Comparison of ENCODE assay signal across 2 cellular contexts in the genomic region with DNA sequence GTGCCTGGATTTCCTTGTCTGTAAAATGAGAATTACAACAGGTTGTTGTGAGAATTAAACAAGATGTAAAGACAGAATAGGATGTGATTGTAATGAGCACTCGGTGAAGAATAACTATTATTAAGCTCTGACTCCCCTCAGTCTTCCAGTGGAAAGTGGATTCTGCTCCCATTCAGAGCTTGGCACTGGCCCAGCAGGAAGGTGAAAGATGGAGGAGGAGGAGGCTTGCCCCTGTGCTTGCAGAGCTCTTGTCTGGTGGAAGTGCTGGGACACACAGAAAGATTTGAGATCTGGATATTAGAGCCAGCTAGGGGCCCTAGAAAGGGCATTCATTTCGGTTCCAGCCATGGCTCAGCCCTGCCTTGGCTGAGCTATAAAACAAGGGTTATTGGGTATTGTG.
TF ChIP-seq lines count a peak whose summit lies in the region.

No MANE protein-coding gene starts in this region.

TF ChIP-seq in HEK293, 187 proteins besides CTCF, POLR2A, EP300 and RAD21:
- peak; percentile 65 for TF ChIP-seq SCRT2 (tag by site-specific recombination; IDR thresholded peaks at IDR 0.05)
- no peak for TF ChIP-seq TCF7L2 (IDR thresholded peaks at IDR 0.05; ENCODE audit: borderline replicate concordance, low read depth, low read length)

TF ChIP-seq in WTC11, 78 proteins besides CTCF, POLR2A, EP300 and RAD21:
- TF ChIP-seq, protein P1, sequence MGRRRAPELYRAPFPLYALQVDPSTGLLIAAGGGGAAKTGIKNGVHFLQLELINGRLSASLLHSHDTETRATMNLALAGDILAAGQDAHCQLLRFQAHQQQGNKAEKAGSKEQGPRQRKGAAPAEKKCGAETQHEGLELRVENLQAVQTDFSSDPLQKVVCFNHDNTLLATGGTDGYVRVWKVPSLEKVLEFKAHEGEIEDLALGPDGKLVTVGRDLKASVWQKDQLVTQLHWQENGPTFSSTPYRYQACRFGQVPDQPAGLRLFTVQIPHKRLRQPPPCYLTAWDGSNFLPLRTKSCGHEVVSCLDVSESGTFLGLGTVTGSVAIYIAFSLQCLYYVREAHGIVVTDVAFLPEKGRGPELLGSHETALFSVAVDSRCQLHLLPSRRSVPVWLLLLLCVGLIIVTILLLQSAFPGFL (CRISPR knock-in tag; IDR thresholded peaks at IDR 0.05; ENCODE audit: borderline replicate concordance): no peak
- TF ChIP-seq MYBL2 (CRISPR knock-in tag; IDR thresholded peaks at IDR 0.05) (no peak), CREM (CRISPR knock-in tag; IDR thresholded peaks at IDR 0.05) (no peak), TEAD1 (CRISPR knock-in tag; IDR thresholded peaks at IDR 0.05) (no peak), NR3C1 (CRISPR knock-in tag; conservative IDR thresholded peaks at IDR 0.05; ENCODE audit: low read depth) (no peak), PRDM15 (CRISPR knock-in tag; IDR thresholded peaks at IDR 0.05) (no peak), GABPB1 (CRISPR knock-in tag; IDR thresholded peaks at IDR 0.05) (no peak), PRRX2 (CRISPR knock-in tag; IDR thresholded peaks at IDR 0.05) (no peak), JAZF1 (CRISPR knock-in tag; IDR thresholded peaks at IDR 0.05) (no peak), NR2C2 (CRISPR knock-in tag; IDR thresholded peaks at IDR 0.05) (no peak), ZNF671 (CRISPR knock-in tag; IDR thresholded peaks at IDR 0.05) (no peak), MXD4 (CRISPR knock-in tag; IDR thresholded peaks at IDR 0.05; ENCODE audit: borderline replicate concordance) (no peak), JUN (CRISPR knock-in tag; IDR thresholded peaks at IDR 0.05) (no peak), SP1 (CRISPR knock-in tag; conservative IDR thresholded peaks at IDR 0.05) (no peak)
- TF ChIP-seq, protein P2, sequence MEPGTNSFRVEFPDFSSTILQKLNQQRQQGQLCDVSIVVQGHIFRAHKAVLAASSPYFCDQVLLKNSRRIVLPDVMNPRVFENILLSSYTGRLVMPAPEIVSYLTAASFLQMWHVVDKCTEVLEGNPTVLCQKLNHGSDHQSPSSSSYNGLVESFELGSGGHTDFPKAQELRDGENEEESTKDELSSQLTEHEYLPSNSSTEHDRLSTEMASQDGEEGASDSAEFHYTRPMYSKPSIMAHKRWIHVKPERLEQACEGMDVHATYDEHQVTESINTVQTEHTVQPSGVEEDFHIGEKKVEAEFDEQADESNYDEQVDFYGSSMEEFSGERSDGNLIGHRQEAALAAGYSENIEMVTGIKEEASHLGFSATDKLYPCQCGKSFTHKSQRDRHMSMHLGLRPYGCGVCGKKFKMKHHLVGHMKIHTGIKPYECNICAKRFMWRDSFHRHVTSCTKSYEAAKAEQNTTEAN (CRISPR knock-in tag; IDR thresholded peaks at IDR 0.05): no peak
- TF ChIP-seq, protein P3, sequence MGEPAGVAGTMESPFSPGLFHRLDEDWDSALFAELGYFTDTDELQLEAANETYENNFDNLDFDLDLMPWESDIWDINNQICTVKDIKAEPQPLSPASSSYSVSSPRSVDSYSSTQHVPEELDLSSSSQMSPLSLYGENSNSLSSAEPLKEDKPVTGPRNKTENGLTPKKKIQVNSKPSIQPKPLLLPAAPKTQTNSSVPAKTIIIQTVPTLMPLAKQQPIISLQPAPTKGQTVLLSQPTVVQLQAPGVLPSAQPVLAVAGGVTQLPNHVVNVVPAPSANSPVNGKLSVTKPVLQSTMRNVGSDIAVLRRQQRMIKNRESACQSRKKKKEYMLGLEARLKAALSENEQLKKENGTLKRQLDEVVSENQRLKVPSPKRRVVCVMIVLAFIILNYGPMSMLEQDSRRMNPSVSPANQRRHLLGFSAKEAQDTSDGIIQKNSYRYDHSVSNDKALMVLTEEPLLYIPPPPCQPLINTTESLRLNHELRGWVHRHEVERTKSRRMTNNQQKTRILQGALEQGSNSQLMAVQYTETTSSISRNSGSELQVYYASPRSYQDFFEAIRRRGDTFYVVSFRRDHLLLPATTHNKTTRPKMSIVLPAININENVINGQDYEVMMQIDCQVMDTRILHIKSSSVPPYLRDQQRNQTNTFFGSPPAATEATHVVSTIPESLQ (CRISPR knock-in tag; IDR thresholded peaks at IDR 0.05): no peak
- TF ChIP-seq, protein P4, sequence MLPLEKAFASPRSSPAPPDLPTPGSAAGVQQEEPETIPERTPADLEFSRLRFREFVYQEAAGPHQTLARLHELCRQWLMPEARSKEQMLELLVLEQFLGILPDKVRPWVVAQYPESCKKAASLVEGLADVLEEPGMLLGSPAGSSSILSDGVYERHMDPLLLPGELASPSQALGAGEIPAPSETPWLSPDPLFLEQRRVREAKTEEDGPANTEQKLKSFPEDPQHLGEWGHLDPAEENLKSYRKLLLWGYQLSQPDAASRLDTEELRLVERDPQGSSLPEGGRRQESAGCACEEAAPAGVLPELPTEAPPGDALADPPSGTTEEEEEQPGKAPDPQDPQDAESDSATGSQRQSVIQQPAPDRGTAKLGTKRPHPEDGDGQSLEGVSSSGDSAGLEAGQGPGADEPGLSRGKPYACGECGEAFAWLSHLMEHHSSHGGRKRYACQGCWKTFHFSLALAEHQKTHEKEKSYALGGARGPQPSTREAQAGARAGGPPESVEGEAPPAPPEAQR (CRISPR knock-in tag; IDR thresholded peaks at IDR 0.05): no peak
